8 cellular contexts compared by ENCODE assay signal in genomic region chr11:76783901-76784813, GRCh38. TPM values are rescaled to one million over a fixed set of nuclear protein-coding genes. Genes with fewer than 3 reads are reported as not detected.
DNase-seq lines count a peak whose midpoint lies in the region; ATAC-seq and TF ChIP-seq lines count a peak whose summit lies in the region.

No MANE protein-coding gene starts in this region.

- H3K27ac Mint-ChIP-seq in central memory CD8-positive, alpha-beta T cell (ENCODE audit: low read depth), result no peak overlapping the region
- no peak overlapping the region for H3K27ac Mint-ChIP-seq in natural killer cell treated with Interleukin-12 subunit alpha and Interleukin-12 subunit beta and Interleukin-15 and Interleukin-18, amount 100 ng/mL, for 72 hours

- H3K9me3 Mint-ChIP-seq in central memory CD8-positive, alpha-beta T cell, result no peaks in the 10 kb centered on the region
- no peaks in the 10 kb centered on the region for H3K9me3 Mint-ChIP-seq in natural killer cell treated with Interleukin-12 subunit alpha and Interleukin-12 subunit beta and Interleukin-15 and Interleukin-18, amount 100 ng/mL, for 72 hours

- no peak for ATAC-seq in central memory CD8-positive, alpha-beta T cell (replicated peaks; ENCODE audit: extremely low read depth, poor library complexity, severe bottlenecking)
- no peak for ATAC-seq in GM21576 (IDR thresholded peaks at IDR 0.05; ENCODE audit: unreplicated experiment)
- no peak for ATAC-seq in natural killer cell treated with Interleukin-12 subunit alpha and Interleukin-12 subunit beta and Interleukin-15 and Interleukin-18, amount 100 ng/mL, for 72 hours

- H3K9me3 ChIP-seq in tibial artery, result no peaks in the 10 kb centered on the region

- intact Hi-C loops in tibial artery (cut with DNase I; ENCODE audit: low total_unique reads), result loop anchor here (10.0 kb wide), 1 partner anchor 281 kb away; the partner anchor contains the start of gene CAPN5

- DNase-seq in ELF-1 (ENCODE audit: low read depth, low spot score), result peak; percentile 96
- DNase-seq in NCI-H226, result peak; percentile 60
- DNase-seq in central memory CD8-positive, alpha-beta T cell (ENCODE audit: low spot score in 2 of 2), result no peak
- DNase-seq in left kidney (ENCODE audit: low read depth, low spot score), result peak; percentile 97
- peak in 1 of 2 donors; percentile 88 for DNase-seq in tibial artery
- no peak for DNase-seq in NCI-H2081 (lab: John Stamatoyannopoulos, UW)
- DNase-seq in natural killer cell treated with Interleukin-12 subunit alpha and Interleukin-12 subunit beta and Interleukin-15 and Interleukin-18, amount 100 ng/mL, for 72 hours (ENCODE audit: low spot score), result no peak

- H3K27me3 ChIP-seq in tibial artery, result no peaks in the 10 kb centered on the region

- no peak for TF ChIP-seq CTCF in tibial artery (IDR thresholded peaks at IDR 0.05)

- H3K27me3 Mint-ChIP-seq in central memory CD8-positive, alpha-beta T cell, result peaks cover 67% of the 10 kb centered on the region
- peaks cover 34 to 47% of the 10 kb centered on the region in 2 donors for H3K27me3 Mint-ChIP-seq in natural killer cell treated with Interleukin-12 subunit alpha and Interleukin-12 subunit beta and Interleukin-15 and Interleukin-18, amount 100 ng/mL, for 72 hours

- H3K4me1 Mint-ChIP-seq in central memory CD8-positive, alpha-beta T cell, result peaks cover 9% of the 10 kb centered on the region
- H3K4me1 Mint-ChIP-seq in natural killer cell treated with Interleukin-12 subunit alpha and Interleukin-12 subunit beta and Interleukin-15 and Interleukin-18, amount 100 ng/mL, for 72 hours (ENCODE audit: low read depth in 2 of 2), result peaks cover 5 to 6% of the 10 kb centered on the region in 2 donors

- peak overlapping the region; percentile 92 to 99 for H3K27ac ChIP-seq in tibial artery

- H3K36me3 ChIP-seq in tibial artery, result no peaks in the 10 kb centered on the region

- peaks cover 1% of the 10 kb centered on the region for H3K36me3 Mint-ChIP-seq in central memory CD8-positive, alpha-beta T cell (ENCODE audit: insufficient read depth)
- H3K36me3 Mint-ChIP-seq in natural killer cell treated with Interleukin-12 subunit alpha and Interleukin-12 subunit beta and Interleukin-15 and Interleukin-18, amount 100 ng/mL, for 72 hours, result no peaks in the 10 kb centered on the region

- peak overlapping the region; percentile 47 for H3K4me3 Mint-ChIP-seq in central memory CD8-positive, alpha-beta T cell
- no peak overlapping the region for H3K4me3 Mint-ChIP-seq in natural killer cell treated with Interleukin-12 subunit alpha and Interleukin-12 subunit beta and Interleukin-15 and Interleukin-18, amount 100 ng/mL, for 72 hours

- peak overlapping the region; percentile 73 to 93 for H3K4me3 ChIP-seq in tibial artery

- peaks cover 0 to 64% (median 34%) of the 10 kb centered on the region in 4 donors for H3K4me1 ChIP-seq in tibial artery

RNA-seq across cellular contexts. Expression of gene TSKU, which starts 1.0 kb away (rescaled TPM):
- total RNA-seq in natural killer cell treated with Interleukin-12 subunit alpha and Interleukin-12 subunit beta and Interleukin-15 and Interleukin-18, amount 100 ng/mL, for 72 hours, result not detected

Comparison
In these comparisons a context has a peak if more than half of its experiments do, and no peak if none do; other contexts are left out.
1. DNase-seq: peak in ELF-1 (single experiment), NCI-H226 (single experiment) and left kidney (single experiment); none in central memory CD8-positive, alpha-beta T cell (0 of 2), NCI-H2081 (0 of 2) and natural killer cell treated with Interleukin-12 subunit alpha and Interleukin-12 subunit beta and Interleukin-15 and Interleukin-18, amount 100 ng/mL, for 72 hours (single experiment).